19 cellular contexts compared by ENCODE assay signal in the genomic region with DNA sequence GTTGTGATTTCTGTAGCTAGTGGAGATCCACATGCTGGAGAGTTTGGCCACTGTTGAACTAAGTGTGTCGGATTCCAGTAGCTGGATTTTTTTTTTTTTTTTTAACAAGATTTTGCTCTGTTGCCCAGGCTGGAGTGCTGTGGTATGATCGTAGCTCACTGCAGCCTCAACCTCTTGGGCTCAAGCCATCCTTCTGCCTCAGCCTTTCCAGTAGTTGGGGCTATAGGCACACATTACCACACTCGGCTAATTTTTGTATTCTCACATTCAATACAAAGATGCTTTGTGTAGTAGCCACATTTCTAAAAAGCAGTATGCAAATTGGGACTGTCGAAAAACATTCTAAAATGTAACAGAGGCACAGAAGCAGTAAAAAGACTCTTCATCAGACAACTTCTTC.
A peak's percentile ranks its signal among the peaks of the same experiment; 100 is the strongest.
DNase-seq lines count a peak whose midpoint lies in the region; ATAC-seq, FAIRE-seq and TF ChIP-seq lines count a peak whose summit lies in the region.
"Had no signal": no experiment of that assay in that cellular context is flagged by ENCODE, and none has a peak within 500 bp of the region (broad histone marks: within the 10 kb centered on the region; RNA-seq: fewer than 3 reads in every experiment).

No MANE protein-coding gene starts in this region.

- H3K9me3 ChIP-seq in gastroesophageal sphincter, result no peaks in the 10 kb centered on the region
- H3K9me3 ChIP-seq in pancreas, result no peaks in the 10 kb centered on the region
- no peaks in the 10 kb centered on the region for H3K9me3 ChIP-seq in tibial artery
- no peaks in the 10 kb centered on the region for H3K9me3 ChIP-seq in prostate gland

- whole genome bisulfite sequencing in gastroesophageal sphincter (ENCODE audit: low coverage in 1 of 2), 2 donors, result 47 to 56% methylated on average over 2 to 4 of the region's 4 CpGs
- WGBS in pancreas, 2 donors, result 82 to 88% methylated on average over 4 of the region's 4 CpGs
- WGBS in prostate gland, result 74% methylated on average over 4 of the region's 4 CpGs

- ATAC-seq in gastroesophageal sphincter (peak; percentile 43), pancreas (no peak), GM18519 (IDR thresholded peaks at IDR 0.05; ENCODE audit: low FRiP score, unreplicated experiment) (no peak)
- ATAC-seq: activated naive CD8-positive, alpha-beta T cell treated with anti-CD3 and anti-CD28 coated beads, Interleukin-2, amount 50 U/mL, for 24 hours; foreskin keratinocyte; right cardiac atrium; stimulated activated naive CD8-positive, alpha-beta T cell treated with anti-CD3 and anti-CD28 coated beads, Interleukin-15, amount 100 ng/mL, for 72 hours had no signal

- TF ChIP-seq POLR2A in gastroesophageal sphincter (IDR thresholded peaks at IDR 0.05) (no peak), prostate gland (IDR thresholded peaks at IDR 0.05) (no peak)

- in situ Hi-C loops in astrocyte of the spinal cord (cut with HindIII; ENCODE audit: low sequenced_read_pairs), result no loop called here

- intact Hi-C loops in pancreas (cut with DNase I) (no loop called here), tibial artery (cut with DNase I; ENCODE audit: low total_unique reads) (no loop called here), prostate gland (cut with DNase I) (no loop called here)

- no peak for FAIRE-seq in pancreas (lab: Jason Lieb, UNC)

- DNase-seq in C1 segment of cervical spinal cord (lab: John Stamatoyannopoulos, UW) (peak in 8 of 14 donors; percentile 5 to 52 (median 14)), astrocyte of the spinal cord (ENCODE audit: low read depth, low spot score) (peak; percentile 13), pons (ENCODE audit: low spot score) (peak; percentile 91), pancreas (no peak), tibial artery (no peak), prostate gland (ENCODE audit: low spot score) (no peak)
- DNase-seq: activated B cell treated with CpG ODN at 0.5 μM for 24 hours; activated CD4-positive, alpha-beta T cell treated with anti-CD3 and anti-CD28 coated beads, Interleukin-2, amount 50 U/mL, for 4 hours; activated gamma-delta T cell; activated naive CD8-positive, alpha-beta T cell treated with anti-CD3 and anti-CD28 coated beads, Interleukin-2, amount 50 U/mL, for 24 hours; foreskin keratinocyte; kidney glomerular epithelial cell; NCI-H146; NCI-H524 treated with DMSO at 0.1 percent for 48 hours; right cardiac atrium; stimulated activated naive CD8-positive, alpha-beta T cell treated with anti-CD3 and anti-CD28 coated beads, Interleukin-15, amount 100 ng/mL, for 72 hours; T-helper 9 cell had no signal

- no peak for TF ChIP-seq EP300 in gastroesophageal sphincter (IDR thresholded peaks at IDR 0.05)

- peak overlapping the region in 1 of 4 donors; percentile 43 for H3K27ac ChIP-seq in gastroesophageal sphincter
- H3K27ac ChIP-seq in pancreas, result no peak overlapping the region
- H3K27ac ChIP-seq in tibial artery, result no peak overlapping the region
- H3K27ac ChIP-seq in prostate gland, result no peak overlapping the region
- H3K27ac ChIP-seq: foreskin keratinocyte had no signal

- no peaks in the 10 kb centered on the region for H3K27me3 ChIP-seq in gastroesophageal sphincter
- no peaks in the 10 kb centered on the region for H3K27me3 ChIP-seq in pancreas
- H3K27me3 ChIP-seq in tibial artery, result no peaks in the 10 kb centered on the region
- no peaks in the 10 kb centered on the region for H3K27me3 ChIP-seq in prostate gland (replicated peaks; ENCODE audit: insufficient read depth)
- H3K27me3 ChIP-seq: foreskin keratinocyte had no signal

- H3K4me3 ChIP-seq in astrocyte of the spinal cord (ENCODE audit: low read depth, low read length) (no peak overlapping the region), gastroesophageal sphincter (no peak overlapping the region), pancreas (no peak overlapping the region), tibial artery (no peak overlapping the region), prostate gland (no peak overlapping the region)

- TF ChIP-seq CTCF in astrocyte of the spinal cord (IDR thresholded peaks at IDR 0.05; ENCODE audit: low read depth, low read length) (no peak), gastroesophageal sphincter (IDR thresholded peaks at IDR 0.05) (peak in 1 of 4 experiments; percentile 20), pancreas (IDR thresholded peaks at IDR 0.05) (no peak), tibial artery (IDR thresholded peaks at IDR 0.05) (no peak), prostate gland (IDR thresholded peaks at IDR 0.05) (no peak)

- H3K4me1 ChIP-seq in gastroesophageal sphincter (no peaks in the 10 kb centered on the region), pancreas (no peaks in the 10 kb centered on the region), tibial artery (no peaks in the 10 kb centered on the region), prostate gland (replicated peaks) (no peaks in the 10 kb centered on the region)
- H3K4me1 ChIP-seq: foreskin keratinocyte had no signal

- H3K36me3 ChIP-seq in gastroesophageal sphincter (peaks cover 4 to 98% of the 10 kb centered on the region in 2 donors), pancreas (peaks cover 0 to 57% (median 23%) of the 10 kb centered on the region in 3 donors), tibial artery (peaks cover 74 to 100% (median 82%) of the 10 kb centered on the region in 3 donors), prostate gland (peaks cover 0 to 9% of the 10 kb centered on the region in 2 donors)

Comparison
In these comparisons a context has a peak if more than half of its experiments do, and no peak if none do; other contexts are left out.
1. DNase-seq: peak in C1 segment of cervical spinal cord (8 of 14), astrocyte of the spinal cord (single experiment) and pons (single experiment); none in pancreas (0 of 6), tibial artery (0 of 2) and prostate gland (single experiment).